26 cellular contexts compared by ENCODE assay signal in the genomic region with DNA sequence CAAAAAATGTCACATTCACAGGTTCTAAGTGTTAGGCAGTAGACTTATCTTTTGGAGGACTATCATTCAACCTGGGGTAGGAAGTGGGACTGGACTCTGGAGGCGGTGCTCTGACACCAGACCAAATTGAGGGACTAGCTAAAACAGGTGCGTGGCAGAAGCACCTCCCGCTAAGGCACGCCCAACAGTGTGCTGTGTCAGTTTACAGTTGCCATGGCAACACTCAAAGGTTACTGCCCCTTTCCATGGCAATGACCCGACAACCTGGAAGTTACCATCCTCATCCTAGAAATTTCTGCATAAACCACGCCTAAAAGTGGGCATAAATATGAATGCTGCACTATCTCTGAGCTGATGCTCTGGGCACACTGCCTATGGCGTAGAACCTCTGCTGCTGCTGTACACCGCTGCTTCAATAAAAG. TPM values are rescaled to one million over a fixed set of nuclear protein-coding genes. Genes with fewer than 3 reads are reported as not detected.
DNase-seq lines count a peak whose midpoint lies in the region; ATAC-seq and TF ChIP-seq lines count a peak whose summit lies in the region.
"Had no signal": no experiment of that assay in that cellular context is flagged by ENCODE, and none has a peak within 500 bp of the region (broad histone marks: within the 10 kb centered on the region; RNA-seq: fewer than 3 reads in every experiment).

No MANE protein-coding gene starts in this region.

- no peak for DNase-seq in naive thymus-derived CD8-positive, alpha-beta T cell
- DNase-seq in NCI-H226, result no peak
- DNase-seq: activated CD4-positive, CD25-positive, alpha-beta regulatory T cell treated with anti-CD3 and anti-CD28 coated beads, Interleukin-2, amount 50 U/mL, for 72 hours; activated naive CD4-positive, alpha-beta T cell treated with anti-CD3 and anti-CD28 coated beads, Interleukin-2, amount 10 ng/mL, durations not matched to agents 7 days and 5 days; activated T-cell treated with anti-CD3 and anti-CD28 coated beads, Interleukin-2, amount 50 U/mL, for 72 hours; CD4-positive, alpha-beta memory T cell; dermis blood vessel endothelial cell; DND-41; heart right ventricle; HFFc6; NCI-H1436 treated with DMSO at 0.1 percent for 48 hours; NCI-H345; nephron progenitor cell; RPMI8226; T1000 had no signal

- TF ChIP-seq CTCF in DOHH2 (IDR thresholded peaks at IDR 0.05; ENCODE audit: low read depth, low read length, poor library complexity, severe bottlenecking) (no peak), OCI-LY1 (IDR thresholded peaks at IDR 0.05; ENCODE audit: low read length) (no peak), nephron (IDR thresholded peaks at IDR 0.05; ENCODE audit: unreplicated experiment in 3 of 3) (no peak)

- no peaks in the 10 kb centered on the region for H3K36me3 Mint-ChIP-seq in nephron (ENCODE audit: low read depth)
- H3K36me3 Mint-ChIP-seq in naive thymus-derived CD8-positive, alpha-beta T cell, result no peaks in the 10 kb centered on the region
- H3K36me3 Mint-ChIP-seq: activated naive CD4-positive, alpha-beta T cell treated with anti-CD3 and anti-CD28 coated beads, Interleukin-2, amount 10 ng/mL, durations not matched to agents 7 days and 5 days; CD4-positive, alpha-beta memory T cell had no signal

- H3K4me1 ChIP-seq in DOHH2 (ENCODE audit: control insufficient read depth, low read length) (peaks cover 87% of the 10 kb centered on the region), OCI-LY1 (ENCODE audit: insufficient read depth, low read length, severe bottlenecking) (peaks cover 78% of the 10 kb centered on the region), iPS-15b (ENCODE audit: control insufficient read depth, insufficient read depth, low read length) (peaks cover 6% of the 10 kb centered on the region)

- ATAC-seq in naive thymus-derived CD8-positive, alpha-beta T cell, result no peak
- ATAC-seq in HG03342 (IDR thresholded peaks at IDR 0.05; ENCODE audit: unreplicated experiment), result no peak
- ATAC-seq: activated T-cell treated with anti-CD3 and anti-CD28 coated beads, Interleukin-2, amount 50 U/mL, for 72 hours; heart right ventricle; sciatic nerve; SK-N-SH treated with all-trans-retinoic acid at 6 μM for 48 hours had no signal

- no peak overlapping the region for H3K4me3 Mint-ChIP-seq in nephron
- no peak overlapping the region for H3K4me3 Mint-ChIP-seq in naive thymus-derived CD8-positive, alpha-beta T cell
- H3K4me3 Mint-ChIP-seq: activated naive CD4-positive, alpha-beta T cell treated with anti-CD3 and anti-CD28 coated beads, Interleukin-2, amount 10 ng/mL, durations not matched to agents 7 days and 5 days; activated T-cell treated with anti-CD3 and anti-CD28 coated beads, Interleukin-2, amount 50 U/mL, for 72 hours; CD4-positive, alpha-beta memory T cell; HFFc6; nephron progenitor cell had no signal

- peak overlapping the region; percentile 53 for H3K4me2 ChIP-seq in DOHH2 (ENCODE audit: low read length)
- peak overlapping the region; percentile 59 for H3K4me2 ChIP-seq in OCI-LY1 (ENCODE audit: low read length)

- H3K9ac ChIP-seq in OCI-LY1 (ENCODE audit: low read length) (peak overlapping the region; percentile 36; the same call in 1 of the 2 replicates), iPS-15b (ENCODE audit: low read depth, low read length) (no peak overlapping the region)

- POLR2A ChIA-PET in naive thymus-derived CD8-positive, alpha-beta T cell (lab: Charles Lee), result no interaction called here

- H4K20me1 ChIP-seq in DOHH2 (ENCODE audit: control insufficient read depth, insufficient read depth, low read depth, low read length), result no peaks in the 10 kb centered on the region
- no peaks in the 10 kb centered on the region for H4K20me1 ChIP-seq in OCI-LY1 (ENCODE audit: insufficient read depth, low read length)

- H3K79me2 ChIP-seq in DOHH2 (ENCODE audit: control insufficient read depth, low read length) (peaks cover 15% of the 10 kb centered on the region), OCI-LY1 (ENCODE audit: insufficient read depth, low read length) (no peaks in the 10 kb centered on the region)

- H3F3A ChIP-seq in DOHH2 (ENCODE audit: control insufficient read depth, insufficient read depth) (peaks cover 37% of the 10 kb centered on the region), OCI-LY1 (ENCODE audit: insufficient read depth, low read length) (0 out of 2 replicates have a peak, but pooled peaks cover 6% of the 10 kb centered on the region)

- no peaks in the 10 kb centered on the region for H3K9me3 Mint-ChIP-seq in nephron
- H3K9me3 Mint-ChIP-seq in naive thymus-derived CD8-positive, alpha-beta T cell, result no peaks in the 10 kb centered on the region
- H3K9me3 Mint-ChIP-seq: activated naive CD4-positive, alpha-beta T cell treated with anti-CD3 and anti-CD28 coated beads, Interleukin-2, amount 10 ng/mL, durations not matched to agents 7 days and 5 days; activated T-cell treated with anti-CD3 and anti-CD28 coated beads, Interleukin-2, amount 50 U/mL, for 72 hours; CD4-positive, alpha-beta memory T cell; HFFc6; nephron progenitor cell had no signal

- H3K27ac ChIP-seq in DOHH2 (ENCODE audit: low read depth, low read length) (peak overlapping the region; percentile 97), OCI-LY1 (ENCODE audit: low read depth, low read length, poor library complexity, severe bottlenecking) (peak overlapping the region; percentile 100)
- H3K27ac ChIP-seq: heart right ventricle had no signal

- H3K27me3 Mint-ChIP-seq in nephron (ENCODE audit: low read depth), result peaks cover 1% of the 10 kb centered on the region
- no peaks in the 10 kb centered on the region for H3K27me3 Mint-ChIP-seq in naive thymus-derived CD8-positive, alpha-beta T cell
- H3K27me3 Mint-ChIP-seq: activated naive CD4-positive, alpha-beta T cell treated with anti-CD3 and anti-CD28 coated beads, Interleukin-2, amount 10 ng/mL, durations not matched to agents 7 days and 5 days had no signal

- peaks cover 18% of the 10 kb centered on the region for H3K4me1 Mint-ChIP-seq in nephron
- peaks cover 7 to 45% (median 17%) of the 10 kb centered on the region in 4 donors for H3K4me1 Mint-ChIP-seq in naive thymus-derived CD8-positive, alpha-beta T cell

- no peaks in the 10 kb centered on the region for H3K27me3 ChIP-seq in DOHH2 (ENCODE audit: control insufficient read depth, low read length)
- no peaks in the 10 kb centered on the region for H3K27me3 ChIP-seq in OCI-LY1 (ENCODE audit: insufficient read depth, low read length)
- H3K27me3 ChIP-seq in iPS-15b (ENCODE audit: control insufficient read depth, insufficient read depth, low read length), result no peaks in the 10 kb centered on the region

- H3K36me3 ChIP-seq in DOHH2 (ENCODE audit: control insufficient read depth, low read length) (peaks cover 5% of the 10 kb centered on the region; the same call in 1 of the 2 replicates), OCI-LY1 (ENCODE audit: insufficient read depth, low read length) (no peaks in the 10 kb centered on the region), iPS-15b (ENCODE audit: control insufficient read depth, insufficient read depth, low read length) (no peaks in the 10 kb centered on the region)
- H3K36me3 ChIP-seq: heart right ventricle had no signal

- H2AFZ ChIP-seq in OCI-LY1 (ENCODE audit: low read length), result no peak overlapping the region

- H3K9me2 ChIP-seq in DOHH2 (replicated peaks; ENCODE audit: control insufficient read depth, low read length) (no peaks in the 10 kb centered on the region), OCI-LY1 (ENCODE audit: low read depth, low read length) (no peaks in the 10 kb centered on the region)

- H3K27ac Mint-ChIP-seq in nephron, result peak overlapping the region in 2 of 3 experiments; percentile 41 to 84
- H3K27ac Mint-ChIP-seq in naive thymus-derived CD8-positive, alpha-beta T cell, result no peak overlapping the region
- H3K27ac Mint-ChIP-seq: activated naive CD4-positive, alpha-beta T cell treated with anti-CD3 and anti-CD28 coated beads, Interleukin-2, amount 10 ng/mL, durations not matched to agents 7 days and 5 days; activated T-cell treated with anti-CD3 and anti-CD28 coated beads, Interleukin-2, amount 50 U/mL, for 72 hours; CD4-positive, alpha-beta memory T cell; HFFc6; nephron progenitor cell had no signal

- H3K9me3 ChIP-seq in DOHH2 (ENCODE audit: control insufficient read depth, insufficient read depth, low read length), result no peaks in the 10 kb centered on the region
- H3K9me3 ChIP-seq in OCI-LY1 (ENCODE audit: low read length), result no peaks in the 10 kb centered on the region
- H3K9me3 ChIP-seq in iPS-15b (ENCODE audit: control insufficient read depth, insufficient read depth, low read length), result no peaks in the 10 kb centered on the region
- H3K9me3 ChIP-seq: heart right ventricle had no signal

- H3K4me3 ChIP-seq in DOHH2 (ENCODE audit: low read length) (peak overlapping the region; percentile 50), OCI-LY1 (ENCODE audit: low read depth, low read length, poor library complexity, severe bottlenecking) (peak overlapping the region; percentile 43), iPS-15b (ENCODE audit: low read depth, low read length) (peak overlapping the region; percentile 8)
- H3K4me3 ChIP-seq: heart right ventricle had no signal

RNA-seq across cellular contexts. Expression of gene BLNK, which starts 14.0 kb away (rescaled TPM):
- total RNA-seq in naive thymus-derived CD8-positive, alpha-beta T cell, result 1 to 10 TPM; 5.2 to 5.6 TPM
- under 1 TPM in 1 of 3 donors, not detected in 2; 0.15 TPM for polyA plus RNA-seq in naive thymus-derived CD8-positive, alpha-beta T cell
- total RNA-seq: dermis blood vessel endothelial cell, HFFc6 had no signal

RNA-seq across cellular contexts. Expression of gene DNTT, which starts 18.9 kb away (rescaled TPM):
- total RNA-seq in naive thymus-derived CD8-positive, alpha-beta T cell, result not detected
- polyA plus RNA-seq in naive thymus-derived CD8-positive, alpha-beta T cell, result not detected
- total RNA-seq: activated T-cell treated with anti-CD3 and anti-CD28 coated beads, Interleukin-2, amount 50 U/mL, for 72 hours; cardiac septum; CD4-positive, alpha-beta memory T cell; dermis blood vessel endothelial cell; heart right ventricle; HFFc6; kidney epithelial cell; MCF 10A; sciatic nerve; temporal lobe had no signal
- polyA plus RNA-seq: CD4-positive, alpha-beta memory T cell; heart right ventricle had no signal

Comparison
In these comparisons a context has a peak if more than half of its experiments do, and no peak if none do; other contexts are left out.
1. H3K27ac Mint-ChIP-seq: peak in nephron (2 of 3); none in naive thymus-derived CD8-positive, alpha-beta T cell (0 of 10).
2. Peak in every context shown above with its lines, with median percentiles within 50 percentile points of each other: H3K4me3 ChIP-seq.